In the genomic region with DNA sequence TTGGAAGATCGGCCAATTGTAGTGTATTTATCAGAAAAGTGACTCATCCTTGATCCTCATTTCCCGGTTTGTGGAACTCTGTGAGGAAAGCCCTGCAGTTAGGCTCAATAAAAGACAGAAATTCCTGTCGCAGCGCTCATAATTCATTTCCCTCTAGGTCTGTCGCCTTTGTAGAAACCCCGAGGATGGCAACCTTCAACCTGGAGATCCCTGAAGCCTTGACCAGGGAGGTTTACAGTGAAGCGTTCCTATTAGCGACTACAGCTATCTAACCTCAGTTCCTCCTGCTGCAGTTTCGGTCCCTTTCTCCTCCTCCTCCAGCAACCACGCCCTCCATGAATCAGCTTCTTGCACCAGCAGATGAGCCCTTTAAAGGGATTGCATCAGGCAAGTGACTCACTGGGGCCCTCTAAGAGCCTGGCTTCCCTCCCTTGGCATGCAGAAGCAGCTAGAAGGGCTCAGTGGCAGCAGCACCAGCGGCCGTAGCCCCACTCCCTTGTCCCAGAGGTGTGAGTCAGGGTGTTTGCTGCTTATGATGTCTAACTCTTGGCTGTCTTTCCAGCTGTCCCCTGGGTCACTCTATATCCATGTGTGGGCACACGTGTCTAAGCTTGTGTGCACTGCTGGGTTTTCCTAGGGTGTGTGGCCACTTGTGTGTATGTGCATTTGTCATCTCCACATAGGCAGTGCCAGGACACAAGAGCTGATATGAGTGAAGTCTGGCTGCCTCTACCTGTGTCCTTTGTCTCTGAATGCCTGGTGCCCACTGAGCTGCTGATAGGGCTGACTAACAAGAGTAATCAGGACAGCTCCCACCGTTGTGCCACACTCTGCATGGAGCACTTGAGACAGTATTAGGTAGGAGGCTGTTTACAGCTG, we compare ENCODE assay signal across 8 cellular contexts. TPM values are rescaled to one million over a fixed set of nuclear protein-coding genes. Genes with fewer than 3 reads are reported as not detected.
A peak's percentile ranks its signal among the peaks of the same experiment; 100 is the strongest.
DNase-seq lines count a peak whose midpoint lies in the region; ATAC-seq, FAIRE-seq and TF ChIP-seq lines count a peak whose summit lies in the region.

No MANE protein-coding gene starts in this region.

- H3K4me1 ChIP-seq in kidney (ENCODE audit: control insufficient read depth in 1 of 2, insufficient read depth in 1 of 2, low read depth in 1 of 2, low read length in 2 of 2): peaks cover 8 to 23% of the 10 kb centered on the region in 2 donors

- no peak for TF ChIP-seq CTCF in kidney (IDR thresholded peaks at IDR 0.05; ENCODE audit: borderline replicate concordance, extremely low read depth, insufficient read depth)

- H3K4me3 Mint-ChIP-seq in central memory CD8-positive, alpha-beta T cell: peak overlapping the region; percentile 92

- peaks cover 6 to 8% of the 10 kb centered on the region in 2 donors for H3K36me3 ChIP-seq in kidney (ENCODE audit: control insufficient read depth in 1 of 2, insufficient read depth in 2 of 2, low read length in 2 of 2)

- DNase-seq in 8988T: peak; percentile 75
- DNase-seq in NCI-H2227 (lab: John Stamatoyannopoulos, UW; ENCODE audit: unreplicated experiment): peak; percentile 88
- peak; percentile 77 for DNase-seq in activated CD4-positive, CD25-positive, alpha-beta regulatory T cell treated with anti-CD3 and anti-CD28 coated beads, Interleukin-2, amount 50 U/mL, for 16 hours (ENCODE audit: low read depth, low spot score)
- peak; percentile 49 to 71 for DNase-seq in central memory CD8-positive, alpha-beta T cell (ENCODE audit: low spot score in 2 of 2)
- peak; percentile 97 for DNase-seq in kidney
- peak; percentile 95 for DNase-seq in stimulated activated CD4-positive, alpha-beta T cell treated with anti-CD3 and anti-CD28 coated beads, Interleukin-15, amount 100 ng/mL, for 24 hours

- H3K9ac ChIP-seq in kidney (ENCODE audit: low read length in 2 of 2): peak overlapping the region; percentile 66 to 80

- no peak for FAIRE-seq in kidney (lab: Jason Lieb, UNC)

- peak overlapping the region; percentile 82 to 84 for H3K4me3 ChIP-seq in kidney (ENCODE audit: low read length in 2 of 2)

- H3K27ac Mint-ChIP-seq in central memory CD8-positive, alpha-beta T cell (ENCODE audit: low read depth): peak overlapping the region; percentile 96

- no peaks in the 10 kb centered on the region for H3K27me3 Mint-ChIP-seq in central memory CD8-positive, alpha-beta T cell

- peaks cover 42% of the 10 kb centered on the region for H3K4me1 Mint-ChIP-seq in central memory CD8-positive, alpha-beta T cell

- intact Hi-C loops in kidney (cut with DNase I): no loop called here

- peaks cover 26% of the 10 kb centered on the region for H3K36me3 Mint-ChIP-seq in central memory CD8-positive, alpha-beta T cell (ENCODE audit: insufficient read depth)

- no peaks in the 10 kb centered on the region for H3K9me3 ChIP-seq in kidney (ENCODE audit: control insufficient read depth in 1 of 2, low read length in 2 of 2)

- peak; percentile 34 for ATAC-seq in GM18520 (IDR thresholded peaks at IDR 0.05; ENCODE audit: unreplicated experiment)
- peak; percentile 36 for ATAC-seq in HG03108 (IDR thresholded peaks at IDR 0.05; ENCODE audit: unreplicated experiment)
- ATAC-seq in central memory CD8-positive, alpha-beta T cell (replicated peaks; ENCODE audit: extremely low read depth, poor library complexity, severe bottlenecking): peak; percentile 57

- H3K9me3 Mint-ChIP-seq in central memory CD8-positive, alpha-beta T cell: no peaks in the 10 kb centered on the region

- H3K27ac ChIP-seq in kidney (ENCODE audit: low read depth in 2 of 2, low read length in 2 of 2): peak overlapping the region; percentile 96

RNA-seq across cellular contexts. Expression of a gene that starts 0.8 kb away (rescaled TPM):
- 39.2 TPM for total RNA-seq in kidney
- 30.9 TPM for polyA plus RNA-seq in kidney (ENCODE audit: insufficient read depth, low read depth, low replicate concordance)

RNA-seq across cellular contexts. Expression of a gene that starts 11.2 kb away (rescaled TPM):
- 29.5 TPM for total RNA-seq in kidney
- 91.6 TPM for polyA plus RNA-seq in kidney (ENCODE audit: insufficient read depth, low read depth, low replicate concordance)

Comparison
In these comparisons a context has a peak if more than half of its experiments do, and no peak if none do; other contexts are left out.
1. Peak in every context shown above with its lines: DNase-seq, ATAC-seq, H3K4me3 ChIP-seq and H3K27ac ChIP-seq.